ENCODE assay signal across 16 cellular contexts in genomic region chr20:56985286-56985685, GRCh38.
DNase-seq lines count a peak whose midpoint lies in the region; ATAC-seq, FAIRE-seq and TF ChIP-seq lines count a peak whose summit lies in the region.
"Had no signal": no experiment of that assay in that cellular context is flagged by ENCODE, and none has a peak within 500 bp of the region (broad histone marks: within the 10 kb centered on the region; RNA-seq: fewer than 3 reads in every experiment).

No MANE protein-coding gene starts in this region.

- no peaks in the 10 kb centered on the region for H3K79me2 ChIP-seq in keratinocyte (ENCODE audit: control insufficient read depth, insufficient read depth, low read length)
- H3K79me2 ChIP-seq in SK-N-SH (ENCODE audit: insufficient read depth) = no peaks in the 10 kb centered on the region

- H3K9me3 ChIP-seq in keratinocyte (ENCODE audit: control insufficient read depth, low read depth, low read length) (no peaks in the 10 kb centered on the region), SK-N-SH (no peaks in the 10 kb centered on the region), upper lobe of left lung (peaks cover 4 to 20% (median 16%) of the 10 kb centered on the region in 4 donors)

- TF ChIP-seq CTCF in keratinocyte (optimal IDR thresholded peaks at IDR 0.05 in 1 of 3, IDR thresholded peaks at IDR 0.05 in 1 of 3, conservative IDR thresholded peaks at IDR 0.05 in 1 of 3; ENCODE audit: extremely low read depth in 1 of 3, insufficient read depth in 2 of 3, low read length in 3 of 3) = no peak
- TF ChIP-seq CTCF in SK-N-SH (IDR thresholded peaks at IDR 0.05) = no peak
- TF ChIP-seq CTCF in upper lobe of left lung (IDR thresholded peaks at IDR 0.05) = no peak

- H3K36me3 ChIP-seq in keratinocyte (ENCODE audit: control insufficient read depth in 2 of 2, extremely low read depth in 1 of 2, insufficient read depth in 2 of 2, low read length in 2 of 2) (no peaks in the 10 kb centered on the region), SK-N-SH (replicated peaks in 1 of 2; ENCODE audit: control insufficient read depth in 1 of 2, insufficient read depth in 2 of 2, low read length in 1 of 2) (no peaks in the 10 kb centered on the region), upper lobe of left lung (no peaks in the 10 kb centered on the region)

- H3K4me2 ChIP-seq in keratinocyte (ENCODE audit: control insufficient read depth, extremely low read depth, insufficient read depth, low read depth, low read length) (no peak overlapping the region), SK-N-SH (no peak overlapping the region)

- H3K9me1 ChIP-seq in keratinocyte (ENCODE audit: control insufficient read depth, extremely low read depth, insufficient read depth, low read length) = no peaks in the 10 kb centered on the region

- no peak for TF ChIP-seq RAD21 in SK-N-SH (IDR thresholded peaks at IDR 0.05; ENCODE audit: low read length)

- H3K4me3 ChIP-seq in keratinocyte (ENCODE audit: control insufficient read depth in 2 of 3, extremely low read depth in 1 of 3, insufficient read depth in 2 of 3, low read depth in 1 of 3, low read length in 3 of 3) (no peak overlapping the region), SK-N-SH (ENCODE audit: low read depth in 2 of 2, low read length in 1 of 2) (no peak overlapping the region), upper lobe of left lung (no peak overlapping the region)

- no peaks in the 10 kb centered on the region for H3K9me2 ChIP-seq in SK-N-SH

- POLR2A ChIA-PET in SK-N-SH (lab: Yijun Ruan, JAX) = no interaction called here

- CTCF ChIA-PET in SK-N-SH (lab: Yijun Ruan, JAX) = interaction anchor here (1.4 kb wide), 1 partner anchor 10 kb away, joined by 6 read pairs; no protein-coding TSS in a partner anchor

- ATAC-seq in HG03442 (IDR thresholded peaks at IDR 0.05; ENCODE audit: unreplicated experiment) (no peak), upper lobe of left lung (ENCODE audit: low FRiP score in 2 of 2) (no peak)

- 6% methylated on average over 1 of the region's 1 CpG for WGBS in SK-N-SH (ENCODE audit: low lambda C conversion rate)
- 76 to 81% methylated on average over 1 of the region's 1 CpG for WGBS in upper lobe of left lung, 2 donors

- dilution Hi-C loops in keratinocyte (cut with MboI; ENCODE audit: extremely low pct_ligation_motif_present, low sequenced_read_pairs) = no loop called here

- DNase-seq in EL (peak; percentile 36), NCI-H226 (peak; percentile 34), astrocyte of the hippocampus (ENCODE audit: low read depth, low spot score) (peak; percentile 36), keratinocyte (ENCODE audit: low read depth, low spot score) (no peak), SK-N-SH (no peak), 8988T (no peak), upper lobe of left lung (no peak)
- DNase-seq: CD4-positive, alpha-beta T cell; DND-41; HFFc6; NCI-H2107; NCI-H69; SIG-M5 had no signal

- H3K4me1 ChIP-seq in keratinocyte (ENCODE audit: control insufficient read depth, extremely low read depth, insufficient read depth, low read length) = no peaks in the 10 kb centered on the region
- no peaks in the 10 kb centered on the region for H3K4me1 ChIP-seq in SK-N-SH (ENCODE audit: control insufficient read depth in 1 of 2, insufficient read depth in 2 of 2, low read depth in 1 of 2, low read length in 1 of 2)
- no peaks in the 10 kb centered on the region for H3K4me1 ChIP-seq in upper lobe of left lung

- FAIRE-seq in keratinocyte (lab: Jason Lieb, UNC) = peak; percentile 20
- FAIRE-seq: D721Med, H1 had no signal

- H4K20me1 ChIP-seq in keratinocyte (ENCODE audit: control insufficient read depth, extremely low read depth, insufficient read depth, low read length) (no peaks in the 10 kb centered on the region), SK-N-SH (ENCODE audit: insufficient read depth) (no peaks in the 10 kb centered on the region)

- H3K27me3 ChIP-seq in keratinocyte (ENCODE audit: control insufficient read depth, extremely low read depth, insufficient read depth, low read length) = peaks cover 4% of the 10 kb centered on the region
- peaks cover 29% of the 10 kb centered on the region; the same call in 1 of the 2 replicates for H3K27me3 ChIP-seq in SK-N-SH (ENCODE audit: insufficient read depth)
- H3K27me3 ChIP-seq in upper lobe of left lung = no peaks in the 10 kb centered on the region

- H2AFZ ChIP-seq in keratinocyte (ENCODE audit: control insufficient read depth, low read length) = no peak overlapping the region
- no peak overlapping the region for H2AFZ ChIP-seq in SK-N-SH (ENCODE audit: low read depth)

- H3F3A ChIP-seq in SK-N-SH (replicated peaks; ENCODE audit: insufficient read depth) = no peaks in the 10 kb centered on the region

- no peak for TF ChIP-seq POLR2A in upper lobe of left lung (IDR thresholded peaks at IDR 0.05)

- no peak for TF ChIP-seq EP300 in SK-N-SH (IDR thresholded peaks at IDR 0.05; ENCODE audit: borderline replicate concordance in 1 of 2, low read depth in 1 of 2, low read length in 1 of 2)
- no peak for TF ChIP-seq EP300 in upper lobe of left lung (IDR thresholded peaks at IDR 0.05)

- H3K9ac ChIP-seq in keratinocyte (ENCODE audit: control insufficient read depth, extremely low read depth, insufficient read depth, low read length) = no peak overlapping the region
- no peak overlapping the region for H3K9ac ChIP-seq in SK-N-SH

- no peak overlapping the region for H3K27ac ChIP-seq in keratinocyte (ENCODE audit: control insufficient read depth, insufficient read depth, low read length)
- no peak overlapping the region for H3K27ac ChIP-seq in SK-N-SH (ENCODE audit: low read depth in 2 of 2, low read length in 1 of 2)
- H3K27ac ChIP-seq in upper lobe of left lung = no peak overlapping the region

TF ChIP-seq in SK-N-SH, 30 proteins besides CTCF, POLR2A, EP300 and RAD21:
- no peak for TF ChIP-seq FOSL2 (IDR thresholded peaks at IDR 0.05; ENCODE audit: borderline replicate concordance, low read depth)

Comparison
In these comparisons a context has a peak if more than half of its experiments do, and no peak if none do; other contexts are left out.
1. DNase-seq: peak in EL (single experiment), NCI-H226 (single experiment) and astrocyte of the hippocampus (single experiment); none in keratinocyte (single experiment), SK-N-SH (single experiment), 8988T (single experiment) and upper lobe of left lung (0 of 2).